Comparison of ENCODE assay signal across 8 cellular contexts in genomic region chr12:111437816-111438454, GRCh38. TPM values are rescaled to one million over a fixed set of nuclear protein-coding genes. Genes with fewer than 3 reads are reported as not detected.
A peak's percentile ranks its signal among the peaks of the same experiment; 100 is the strongest.
DNase-seq lines count a peak whose midpoint lies in the region; ATAC-seq, FAIRE-seq and TF ChIP-seq lines count a peak whose summit lies in the region.

No MANE protein-coding gene starts in this region.

- H3K4me3 ChIP-seq in A549 = no peak overlapping the region
- H3K4me3 ChIP-seq in vagina = no peak overlapping the region

- H3K36me3 Mint-ChIP-seq in IgD-negative memory B cell = peaks cover 2% of the 10 kb centered on the region

- H3K4me3 Mint-ChIP-seq in IgD-negative memory B cell = peak overlapping the region in 3 of 4 donors; percentile 15 to 87 (median 70)

- peaks cover 0 to 5% of the 10 kb centered on the region in 2 donors for H3K36me3 ChIP-seq in vagina

- no peak for TF ChIP-seq RAD21 in A549 (conservative IDR thresholded peaks at IDR 0.05 in 1 of 2, IDR thresholded peaks at IDR 0.05 in 1 of 2)

- FAIRE-seq in A549 (lab: Jason Lieb, UNC) = no peak

- peaks cover 40 to 70% (median 59%) of the 10 kb centered on the region in 3 donors for H3K4me1 Mint-ChIP-seq in IgD-negative memory B cell

- H3K4me1 ChIP-seq in A549 (peaks cover 20% of the 10 kb centered on the region), vagina (peaks cover 75% of the 10 kb centered on the region)

- WGBS in A549 (ENCODE audit: missing lambda C conversion rate) = 65% methylated on average over 7 of the region's 8 CpGs

- H3K27me3 ChIP-seq in vagina = no peaks in the 10 kb centered on the region

- no peaks in the 10 kb centered on the region for H3K9me3 ChIP-seq in A549
- no peaks in the 10 kb centered on the region for H3K9me3 ChIP-seq in vagina

- ATAC-seq in A549 (peak; percentile 2 to 9; a peak in 3 of 6 replicates), HG03196 (IDR thresholded peaks at IDR 0.05; ENCODE audit: unreplicated experiment) (no peak)

- POLR2A ChIA-PET in A549 (lab: Yijun Ruan, JAX) = no interaction called here

- H3K27ac ChIP-seq in A549 = peak overlapping the region in 1 of 2 experiments; percentile 46; a peak in 1 of 6 replicates
- peak overlapping the region; percentile 50 for H3K27ac ChIP-seq in angular gyrus (ENCODE audit: low read depth, low read length)
- peak overlapping the region; percentile 71 for H3K27ac ChIP-seq in vagina

- peak overlapping the region; percentile 99 for H3K27ac Mint-ChIP-seq in IgD-negative memory B cell

- no peak for DNase-seq in A549 (ENCODE audit: low read depth in 1 of 2, low spot score in 1 of 2)
- DNase-seq in kidney glomerular epithelial cell (lab: John Stamatoyannopoulos, UW) = peak; percentile 34
- no peak for DNase-seq in vagina (ENCODE audit: extremely low spot score in 2 of 2)
- no peak for DNase-seq in foreskin melanocyte
- no peak for DNase-seq in GM20000 (ENCODE audit: low spot score)

- no peak overlapping the region for H3K4me2 ChIP-seq in A549

- no peak for TF ChIP-seq EP300 in A549 (IDR thresholded peaks at IDR 0.05)

- CTCF ChIA-PET in A549 (lab: Yijun Ruan, JAX) = interaction anchor here (0.9 to 17.4 kb wide), 4 partner anchors 10 to 39 kb away, joined by 3 to 154 read pairs (median 3); no protein-coding TSS in a partner anchor

- no peak for TF ChIP-seq POLR2A in A549 (IDR thresholded peaks at IDR 0.05; ENCODE audit: low read length)
- no peak for TF ChIP-seq POLR2A in vagina (IDR thresholded peaks at IDR 0.05)

- TF ChIP-seq CTCF in A549 (IDR thresholded peaks at IDR 0.05) (no peak), vagina (IDR thresholded peaks at IDR 0.05) (no peak), GM20000 (IDR thresholded peaks at IDR 0.05; ENCODE audit: extremely low read depth, missing control alignments) (no peak)

- H3K27me3 Mint-ChIP-seq in IgD-negative memory B cell = no peaks in the 10 kb centered on the region

- no peaks in the 10 kb centered on the region for H3K9me3 Mint-ChIP-seq in IgD-negative memory B cell

- intact Hi-C loops in vagina (cut with DNase I) = no loop called here

TF ChIP-seq in A549, 52 proteins besides CTCF, POLR2A, EP300 and RAD21:
- TF ChIP-seq ZFP36 (IDR thresholded peaks at IDR 0.05; ENCODE audit: borderline replicate concordance, partially characterized antibody) (peak; percentile 69), RFX5 (IDR thresholded peaks at IDR 0.05) (no peak), CEBPB (IDR thresholded peaks at IDR 0.05) (peak in 1 of 2 experiments; percentile 84; a peak in 2 of 4 replicates)
TF ChIP-seq in A549: peak in this region for 2.

RNA-seq across cellular contexts. Expression of gene SH2B3, which starts 32.2 kb away (rescaled TPM):
- polyA plus RNA-seq in A549 (2011; rRNA removed) (2.3 and 2.9 TPM in 2 replicates), A549 (2017; fragmentation: RNase III; extraction: RNeasy Plus Mini Kit Qiagen cat#74134 plus additional on column Dnase treatment) (2.4 to 2.5 TPM (median 2.5 TPM) in 3 replicates), IgD-negative memory B cell (10.3 TPM)
- 2.1 and 2.8 TPM in 2 replicates for polyA plus RNA-seq in A549 (2012; cell fraction: cytosol; rRNA removed)
- polyA plus RNA-seq in A549 (2012; cell fraction: nucleus; rRNA removed) = 2.5 and 2.9 TPM in 2 replicates
- 2.5 and 2.6 TPM in 2 replicates for polyA minus RNA-seq in A549 (2011; rRNA and poly(A)+ RNA removed)
- total RNA-seq in vagina = 24.1 TPM
